8 cellular contexts compared by ENCODE assay signal in the genomic region with DNA sequence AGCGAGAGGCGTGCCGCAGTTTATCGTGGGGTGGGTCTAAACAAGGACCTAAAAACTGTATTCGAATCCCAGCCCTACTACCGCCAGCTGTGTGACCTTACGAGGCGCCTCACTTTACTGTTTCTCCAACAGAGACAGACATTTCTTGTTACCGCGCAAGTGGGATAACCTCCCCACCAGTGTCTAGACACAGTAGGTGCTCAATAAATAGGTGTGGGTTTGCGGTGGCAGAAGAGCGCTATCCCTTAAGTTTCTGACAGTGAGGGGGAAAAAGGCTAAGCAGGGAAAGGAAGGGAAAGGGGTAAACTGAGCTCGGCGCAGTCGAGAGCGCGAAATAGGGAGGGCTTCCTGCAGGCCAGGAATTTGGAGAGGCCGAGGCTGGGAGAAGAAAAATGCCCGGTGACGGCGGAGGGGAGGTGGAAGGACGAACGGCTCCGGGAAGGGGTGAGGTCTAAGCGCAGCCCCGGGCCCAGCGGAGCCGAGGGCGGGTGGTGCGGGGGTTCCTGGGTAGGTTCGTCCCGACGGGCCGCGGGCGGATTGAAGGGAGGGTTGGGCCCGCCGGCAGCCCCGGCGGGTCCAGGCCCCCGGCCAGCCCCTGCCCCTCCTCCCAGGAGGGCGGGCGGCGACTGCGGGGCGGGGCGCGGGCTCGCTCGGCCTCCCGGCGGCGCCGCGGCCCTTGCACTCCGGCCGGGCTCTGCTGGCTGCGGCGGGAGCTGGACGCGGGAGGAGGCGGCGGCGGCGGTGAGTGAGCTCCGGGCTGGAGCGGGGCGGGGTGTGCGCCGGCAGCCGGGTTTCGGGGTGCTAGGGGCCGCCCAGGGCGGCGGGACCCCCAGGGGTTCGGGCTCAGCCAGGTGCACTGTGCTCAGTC. TPM values are rescaled to one million over a fixed set of nuclear protein-coding genes. Genes with fewer than 3 reads are reported as not detected.
DNase-seq lines count a peak whose midpoint lies in the region; ATAC-seq and TF ChIP-seq lines count a peak whose summit lies in the region.

A gene with protein sequence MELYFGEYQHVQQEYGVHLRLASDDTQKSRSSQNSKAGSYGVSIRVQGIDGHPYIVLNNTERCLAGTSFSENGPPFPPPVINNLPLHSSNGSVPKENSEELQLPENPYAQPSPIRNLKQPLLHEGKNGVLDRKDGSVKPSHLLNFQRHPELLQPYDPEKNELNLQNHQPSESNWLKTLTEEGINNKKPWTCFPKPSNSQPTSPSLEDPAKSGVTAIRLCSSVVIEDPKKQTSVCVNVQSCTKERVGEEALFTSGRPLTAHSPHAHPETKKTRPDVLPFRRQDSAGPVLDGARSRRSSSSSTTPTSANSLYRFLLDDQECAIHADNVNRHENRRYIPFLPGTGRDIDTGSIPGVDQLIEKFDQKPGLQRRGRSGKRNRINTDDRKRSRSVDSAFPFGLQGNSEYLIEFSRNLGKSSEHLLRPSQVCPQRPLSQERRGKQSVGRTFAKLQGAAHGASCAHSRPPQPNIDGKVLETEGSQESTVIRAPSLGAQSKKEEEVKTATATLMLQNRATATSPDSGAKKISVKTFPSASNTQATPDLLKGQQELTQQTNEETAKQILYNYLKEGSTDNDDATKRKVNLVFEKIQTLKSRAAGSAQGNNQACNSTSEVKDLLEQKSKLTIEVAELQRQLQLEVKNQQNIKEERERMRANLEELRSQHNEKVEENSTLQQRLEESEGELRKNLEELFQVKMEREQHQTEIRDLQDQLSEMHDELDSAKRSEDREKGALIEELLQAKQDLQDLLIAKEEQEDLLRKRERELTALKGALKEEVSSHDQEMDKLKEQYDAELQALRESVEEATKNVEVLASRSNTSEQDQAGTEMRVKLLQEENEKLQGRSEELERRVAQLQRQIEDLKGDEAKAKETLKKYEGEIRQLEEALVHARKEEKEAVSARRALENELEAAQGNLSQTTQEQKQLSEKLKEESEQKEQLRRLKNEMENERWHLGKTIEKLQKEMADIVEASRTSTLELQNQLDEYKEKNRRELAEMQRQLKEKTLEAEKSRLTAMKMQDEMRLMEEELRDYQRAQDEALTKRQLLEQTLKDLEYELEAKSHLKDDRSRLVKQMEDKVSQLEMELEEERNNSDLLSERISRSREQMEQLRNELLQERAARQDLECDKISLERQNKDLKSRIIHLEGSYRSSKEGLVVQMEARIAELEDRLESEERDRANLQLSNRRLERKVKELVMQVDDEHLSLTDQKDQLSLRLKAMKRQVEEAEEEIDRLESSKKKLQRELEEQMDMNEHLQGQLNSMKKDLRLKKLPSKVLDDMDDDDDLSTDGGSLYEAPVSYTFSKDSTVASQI (plus strand): TSS at position 679 of the 868 bp plus-strand sequence. CDS start 61,495 bp downstream, outside the sequence.

- H3K27ac ChIP-seq in parathyroid adenoma, result no peak within 1 kb of the TSS

- H3K4me1 Mint-ChIP-seq in activated CD8-positive, alpha-beta T cell treated with anti-CD3 and anti-CD28 coated beads, Interleukin-2, amount 10 ng/mL, durations not matched to agents 7 days and 5 days (ENCODE audit: low read depth), result peaks cover 8% of the 10 kb centered on the region

- peak within 1 kb of the TSS; percentile 68 for H3K4me2 ChIP-seq in parathyroid adenoma (ENCODE audit: low read length)

- DNase-seq in NCI-H2196 (lab: John Stamatoyannopoulos, UW; ENCODE audit: unreplicated experiment), result peak; percentile 22
- DNase-seq in NCI-H2196 treated with DMSO at 0.1 percent for 48 hours (lab: John Stamatoyannopoulos, UW; ENCODE audit: unreplicated experiment), result no peak
- no peak for DNase-seq in activated CD8-positive, alpha-beta T cell treated with anti-CD3 and anti-CD28 coated beads, Interleukin-2, amount 10 ng/mL, durations not matched to agents 7 days and 5 days
- DNase-seq in Right ventricle myocardium superior, result peak; percentile 63
- no peak for DNase-seq in SKM-1 treated with dmso at 0.1 percent for 144 hours (lab: John Stamatoyannopoulos, UW; ENCODE audit: unreplicated experiment)

- H3K9ac ChIP-seq in parathyroid adenoma, result no peak within 1 kb of the TSS

- peak within 1 kb of the TSS; percentile 42 for H3K4me3 ChIP-seq in parathyroid adenoma (ENCODE audit: low read depth, low read length)

- H3K27me3 ChIP-seq in parathyroid adenoma (ENCODE audit: control insufficient read depth, insufficient read depth, low read length), result no peaks in the 10 kb centered on the region

- H3K9me3 ChIP-seq in parathyroid adenoma (ENCODE audit: control insufficient read depth, low read length), result no peaks in the 10 kb centered on the region

- no peak for TF ChIP-seq CTCF in parathyroid adenoma (IDR thresholded peaks at IDR 0.05)

- POLR2A ChIA-PET in activated CD8-positive, alpha-beta T cell treated with anti-CD3 and anti-CD28 coated beads, Interleukin-2, amount 10 ng/mL, durations not matched to agents 7 days and 5 days (lab: Charles Lee), result no interaction called here

- H3K27me3 Mint-ChIP-seq in activated CD8-positive, alpha-beta T cell treated with anti-CD3 and anti-CD28 coated beads, Interleukin-2, amount 10 ng/mL, durations not matched to agents 7 days and 5 days (ENCODE audit: low read depth), result peaks cover 48% of the 10 kb centered on the region

- H3K79me2 ChIP-seq in parathyroid adenoma, result no peaks in the 10 kb centered on the region

- peak within 1 kb of the TSS; percentile 36 for H3K4me3 Mint-ChIP-seq in activated CD8-positive, alpha-beta T cell treated with anti-CD3 and anti-CD28 coated beads, Interleukin-2, amount 10 ng/mL, durations not matched to agents 7 days and 5 days

- no peaks in the 10 kb centered on the region for H3K4me1 ChIP-seq in parathyroid adenoma

- H3K36me3 Mint-ChIP-seq in activated CD8-positive, alpha-beta T cell treated with anti-CD3 and anti-CD28 coated beads, Interleukin-2, amount 10 ng/mL, durations not matched to agents 7 days and 5 days (ENCODE audit: low read depth), result peaks cover 1% of the 10 kb centered on the region

- H3K36me3 ChIP-seq in parathyroid adenoma (ENCODE audit: control insufficient read depth, insufficient read depth, low read length), result no peaks in the 10 kb centered on the region

- peak within 1 kb of the TSS; percentile 53 for H2AFZ ChIP-seq in parathyroid adenoma

- H3K27ac Mint-ChIP-seq in activated CD8-positive, alpha-beta T cell treated with anti-CD3 and anti-CD28 coated beads, Interleukin-2, amount 10 ng/mL, durations not matched to agents 7 days and 5 days, result no peak within 1 kb of the TSS

- ATAC-seq in activated CD8-positive, alpha-beta T cell treated with anti-CD3 and anti-CD28 coated beads, Interleukin-2, amount 10 ng/mL, durations not matched to agents 7 days and 5 days, result peak; percentile 51
- ATAC-seq in Right ventricle myocardium superior (ENCODE audit: poor library complexity) (peak; percentile 93), HG03439 (IDR thresholded peaks at IDR 0.05; ENCODE audit: unreplicated experiment) (no peak), HG03565 (IDR thresholded peaks at IDR 0.05; ENCODE audit: unreplicated experiment) (no peak)

- CTCF ChIA-PET in activated CD8-positive, alpha-beta T cell treated with anti-CD3 and anti-CD28 coated beads, Interleukin-2, amount 10 ng/mL, durations not matched to agents 7 days and 5 days (lab: Charles Lee), result no interaction called here

- no peaks in the 10 kb centered on the region for H3K9me3 Mint-ChIP-seq in activated CD8-positive, alpha-beta T cell treated with anti-CD3 and anti-CD28 coated beads, Interleukin-2, amount 10 ng/mL, durations not matched to agents 7 days and 5 days (ENCODE audit: insufficient read depth)

- intact Hi-C loops in Right ventricle myocardium superior (cut with DNase I), result no loop called here

RNA-seq across cellular contexts. Expression of the gene that starts here (rescaled TPM):
- total RNA-seq in activated CD8-positive, alpha-beta T cell treated with anti-CD3 and anti-CD28 coated beads, Interleukin-2, amount 10 ng/mL, durations not matched to agents 7 days and 5 days, result not detected
- 11.2 TPM for total RNA-seq in Right ventricle myocardium superior

Comparison
In these comparisons a context has a peak if more than half of its experiments do, and no peak if none do; other contexts are left out.
1. RNA of the gene that starts here (total RNA-seq): 11.2 TPM in Right ventricle myocardium superior (single experiment); not detected in activated CD8-positive, alpha-beta T cell treated with anti-CD3 and anti-CD28 coated beads, Interleukin-2, amount 10 ng/mL, durations not matched to agents 7 days and 5 days; every median in the first group is over 10 times any median in the second.
2. DNase-seq: peak in NCI-H2196 (single experiment) and Right ventricle myocardium superior (single experiment); none in NCI-H2196 treated with DMSO at 0.1 percent for 48 hours (single experiment), activated CD8-positive, alpha-beta T cell treated with anti-CD3 and anti-CD28 coated beads, Interleukin-2, amount 10 ng/mL, durations not matched to agents 7 days and 5 days (single experiment) and SKM-1 treated with dmso at 0.1 percent for 144 hours (single experiment).
3. Peak in ATAC-seq in activated CD8-positive, alpha-beta T cell treated with anti-CD3 and anti-CD28 coated beads, Interleukin-2, amount 10 ng/mL, durations not matched to agents 7 days and 5 days; RNA of the gene not detected or under 1 TPM.